Comparison of ENCODE assay signal across 1 cellular context in genomic region chr1:4655674-4656532, GRCh38.
TF ChIP-seq lines count a peak whose summit lies in the region.

No MANE protein-coding gene starts in this region.

TF ChIP-seq in GM12878, 131 proteins besides CTCF, POLR2A, EP300 and RAD21 (continued from another document):
- TF ChIP-seq REST (IDR thresholded peaks at IDR 0.05; ENCODE audit: low read depth, low read length) (no peak), SIN3A (IDR thresholded peaks at IDR 0.05; ENCODE audit: low read depth, low read length) (no peak), POU2F2 (IDR thresholded peaks at IDR 0.05; ENCODE audit: borderline replicate concordance, low read depth, low read length) (no peak), MEF2B (IDR thresholded peaks at IDR 0.05; ENCODE audit: partially characterized antibody, poor library complexity, severe bottlenecking) (no peak)
- TF ChIP-seq, protein P1, sequence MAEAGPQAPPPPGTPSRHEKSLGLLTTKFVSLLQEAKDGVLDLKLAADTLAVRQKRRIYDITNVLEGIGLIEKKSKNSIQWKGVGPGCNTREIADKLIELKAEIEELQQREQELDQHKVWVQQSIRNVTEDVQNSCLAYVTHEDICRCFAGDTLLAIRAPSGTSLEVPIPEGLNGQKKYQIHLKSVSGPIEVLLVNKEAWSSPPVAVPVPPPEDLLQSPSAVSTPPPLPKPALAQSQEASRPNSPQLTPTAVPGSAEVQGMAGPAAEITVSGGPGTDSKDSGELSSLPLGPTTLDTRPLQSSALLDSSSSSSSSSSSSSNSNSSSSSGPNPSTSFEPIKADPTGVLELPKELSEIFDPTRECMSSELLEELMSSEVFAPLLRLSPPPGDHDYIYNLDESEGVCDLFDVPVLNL (IDR thresholded peaks at IDR 0.05; ENCODE audit: low read depth, low read length): no peak
